In the genomic region with DNA sequence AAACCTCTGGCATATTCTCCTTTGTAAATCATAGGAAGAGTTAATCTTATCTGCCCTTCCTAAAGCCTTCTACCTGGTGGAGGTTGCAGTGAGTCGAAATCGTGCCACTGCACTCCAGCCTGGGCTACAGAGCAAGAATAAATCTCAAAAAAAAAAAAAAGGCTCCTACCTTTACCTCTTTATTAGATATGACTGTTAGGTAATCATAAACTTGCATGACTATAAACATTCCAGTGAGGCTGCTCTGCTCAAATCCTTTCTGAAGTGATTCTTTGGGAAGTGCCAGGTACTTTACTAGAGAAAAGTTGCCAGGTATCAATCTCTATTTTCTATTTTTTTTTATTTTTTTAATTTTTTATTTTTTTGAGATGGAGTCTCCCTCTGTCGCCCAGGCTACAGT, we compare ENCODE assay signal across 10 cellular contexts. TPM values are rescaled to one million over a fixed set of nuclear protein-coding genes. Genes with fewer than 3 reads are reported as not detected.
"Had no signal": no experiment of that assay in that cellular context is flagged by ENCODE, and none has a peak within 500 bp of the region (broad histone marks: within the 10 kb centered on the region; RNA-seq: fewer than 3 reads in every experiment).

No MANE protein-coding gene starts in this region.

- H3K4me1 ChIP-seq: HAP-1 had no signal

- H3K4me3 Mint-ChIP-seq: HFFc6, IgD-negative memory B cell had no signal

- ATAC-seq: HCT116, HepG2 had no signal

- H3K9ac ChIP-seq: GM23248 had no signal

- H3K9me3 ChIP-seq: HAP-1 had no signal

- H3K36me3 Mint-ChIP-seq: IgD-negative memory B cell had no signal

- H3K27ac ChIP-seq: GM23248, HL-60 had no signal

- DNase-seq: GM23248, GOT3, H7, HFFc6 had no signal

- H3K27ac Mint-ChIP-seq: HFFc6, IgD-negative memory B cell had no signal

- H3K9me3 Mint-ChIP-seq: IgD-negative memory B cell had no signal

- H3K36me3 ChIP-seq: HAP-1 had no signal

- H3K4me3 ChIP-seq: GM23248, HAP-1 had no signal

- FAIRE-seq: HepG2 had no signal

- H3K4me1 Mint-ChIP-seq: IgD-negative memory B cell had no signal

- H2AFZ ChIP-seq: GM23248 had no signal

RNA-seq across cellular contexts. Expression of a gene that starts 59.6 kb away (rescaled TPM):
- total RNA-seq: GM23248, HepG2, HFFc6, HT1080 had no signal
- polyA plus RNA-seq: GM23248, HepG2 had no signal
